4 cellular contexts compared by ENCODE assay signal in genomic region chr9:38955837-38956236, GRCh38.
DNase-seq lines count a peak whose midpoint lies in the region; ATAC-seq and TF ChIP-seq lines count a peak whose summit lies in the region.
"Not testable (repeated sequence)": the region's sequence is repeated elsewhere in the genome, so short reads cannot be mapped to it uniquely, and the experiment has no call there.

No MANE protein-coding gene starts in this region.

- H3K36me3 ChIP-seq in endodermal cell (ENCODE audit: control insufficient read depth, insufficient read depth, low read length); esophagus muscularis mucosa; mesendoderm (ENCODE audit: control insufficient read depth, insufficient read depth, low read length): not testable (repeated sequence)

- not testable (repeated sequence) for H3K27ac ChIP-seq in endodermal cell (ENCODE audit: low read depth, low read length); esophagus muscularis mucosa (replicated peaks in 1 of 4); mesendoderm (ENCODE audit: low read depth, low read length)

- not testable (repeated sequence) for H2AK5ac ChIP-seq in mesendoderm (ENCODE audit: low read length)

- not testable (repeated sequence) for H3K27me3 ChIP-seq in endodermal cell (ENCODE audit: control insufficient read depth, insufficient read depth, low read length, poor library complexity, severe bottlenecking); esophagus muscularis mucosa; mesendoderm (ENCODE audit: insufficient read depth, low read length, poor library complexity)

- not testable (repeated sequence) for H3K4me1 Mint-ChIP-seq in endodermal cell

- TF ChIP-seq EP300 in esophagus muscularis mucosa (IDR thresholded peaks at IDR 0.05) = not testable (repeated sequence)

- not testable (repeated sequence) for H3K9me3 ChIP-seq in endodermal cell (ENCODE audit: control insufficient read depth, low read length); esophagus muscularis mucosa

- not testable (repeated sequence) for H2BK15ac ChIP-seq in mesendoderm (replicated peaks; ENCODE audit: low read depth)

- not testable (repeated sequence) for H3K4me3 ChIP-seq in endodermal cell (ENCODE audit: low read length); esophagus muscularis mucosa; mesendoderm (ENCODE audit: low read length)

- H4K8ac ChIP-seq in mesendoderm (ENCODE audit: low read depth, low read length) = not testable (repeated sequence)

- not testable (repeated sequence) for H3K36me3 Mint-ChIP-seq in endodermal cell (ENCODE audit: low read depth)

- TF ChIP-seq CTCF in endodermal cell (conservative IDR thresholded peaks at IDR 0.05); esophagus muscularis mucosa (IDR thresholded peaks at IDR 0.05): not testable (repeated sequence)

- not testable (repeated sequence) for H3K4me2 ChIP-seq in mesendoderm (ENCODE audit: low read length)

- WGBS in endodermal cell (ENCODE audit: insufficient coverage in 1 of 2, insufficient read length in 1 of 2), 2 experiments = 94% methylated on average over 4 of the region's 4 CpGs; no CpG with 5 or more reads in 1 of the 2 experiments
- WGBS in esophagus muscularis mucosa = 92% methylated on average over 4 of the region's 4 CpGs
- WGBS in mesendoderm (ENCODE audit: extremely low coverage, insufficient coverage, low lambda C conversion rate) = no CpG with 5 or more reads among the region's 4 CpGs

- not testable (repeated sequence) for H3K9ac ChIP-seq in endodermal cell (ENCODE audit: extremely low read depth, low read length, poor library complexity, severe bottlenecking); mesendoderm (ENCODE audit: low read length)

- H3K4ac ChIP-seq in mesendoderm (ENCODE audit: low read depth, low read length) = not testable (repeated sequence)

- DNase-seq in endodermal cell (peak; percentile 28), esophagus muscularis mucosa (ENCODE audit: extremely low spot score) (peak; percentile 60), Right ventricle myocardium inferior (ENCODE audit: missing footprints) (peak; percentile 7), mesendoderm (peak; percentile 0)

- H3K4me3 Mint-ChIP-seq in endodermal cell = not testable (repeated sequence)

- H3K56ac ChIP-seq in mesendoderm (ENCODE audit: low read length) = not testable (repeated sequence)

- ATAC-seq in Right ventricle myocardium inferior = not testable (repeated sequence)

- intact Hi-C loops in esophagus muscularis mucosa (cut with DNase I); Right ventricle myocardium inferior (cut with DNase I): not testable (repeated sequence)

- H3K79me2 ChIP-seq in mesendoderm (ENCODE audit: control insufficient read depth, insufficient read depth, low read length) = not testable (repeated sequence)

- not testable (repeated sequence) for H2BK120ac ChIP-seq in mesendoderm (ENCODE audit: low read depth, low read length)

- H3K9me3 Mint-ChIP-seq in endodermal cell = not testable (repeated sequence)

- not testable (repeated sequence) for H3K27ac Mint-ChIP-seq in endodermal cell

- not testable (repeated sequence) for H4K5ac ChIP-seq in mesendoderm (ENCODE audit: low read length)

- H3K18ac ChIP-seq in mesendoderm (ENCODE audit: low read length) = not testable (repeated sequence)

- not testable (repeated sequence) for H3K27me3 Mint-ChIP-seq in endodermal cell (ENCODE audit: insufficient read depth)

- H3K4me1 ChIP-seq in endodermal cell (ENCODE audit: control insufficient read depth, insufficient read depth, low read length); esophagus muscularis mucosa; mesendoderm (ENCODE audit: control insufficient read depth, low read depth, low read length): not testable (repeated sequence)

- H2BK5ac ChIP-seq in mesendoderm (ENCODE audit: low read length) = not testable (repeated sequence)

- H3K79me1 ChIP-seq in mesendoderm (ENCODE audit: low read length) = not testable (repeated sequence)

- TF ChIP-seq POLR2A in esophagus muscularis mucosa (IDR thresholded peaks at IDR 0.05; ENCODE audit: low read depth) = not testable (repeated sequence)

- H3K23ac ChIP-seq in mesendoderm (ENCODE audit: low read length) = not testable (repeated sequence)

Comparison
In these comparisons a context has a peak if more than half of its experiments do, and no peak if none do; other contexts are left out.
1. DNase-seq: peak in every context shown above with its lines; median percentile 60 in esophagus muscularis mucosa; 28 in endodermal cell; 7 in Right ventricle myocardium inferior; 0 in mesendoderm.